Comparison of ENCODE assay signal across 1 cellular context in genomic region chr2:81658227-81658626, GRCh38.
TF ChIP-seq lines count a peak whose summit lies in the region.

No MANE protein-coding gene starts in this region.

TF ChIP-seq in K562, 482 proteins besides CTCF, POLR2A, EP300 and RAD21 (continued from another document):
- TF ChIP-seq ATF3 (IDR thresholded peaks at IDR 0.05) (0 out of 2 replicates have a peak, but pooled peaks have one; percentile 8), ATF3 (CRISPR knock-in tag; conservative IDR thresholded peaks at IDR 0.05) (no peak)
